ENCODE assay signal across 18 cellular contexts in the genomic region with DNA sequence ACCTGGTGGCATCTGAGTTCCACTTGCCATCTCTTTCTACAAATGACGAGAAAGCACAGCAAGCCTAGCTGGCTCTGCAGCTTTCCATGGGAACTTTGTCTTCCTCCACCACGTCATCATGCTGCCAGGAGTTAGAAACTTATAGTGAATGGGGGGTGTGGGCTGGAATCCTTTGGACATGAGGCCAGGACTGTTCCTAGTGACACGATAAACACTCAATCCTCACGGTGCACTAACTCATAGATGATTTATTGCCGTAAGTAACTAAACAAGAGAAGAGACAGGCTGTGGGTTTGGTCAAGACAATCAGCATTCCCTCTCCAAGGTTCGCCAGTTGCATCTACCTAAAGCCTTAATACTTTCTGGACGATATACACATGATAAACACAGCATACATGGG. TPM values are rescaled to one million over a fixed set of nuclear protein-coding genes. Genes with fewer than 3 reads are reported as not detected.
DNase-seq lines count a peak whose midpoint lies in the region; ATAC-seq and TF ChIP-seq lines count a peak whose summit lies in the region.
"Had no signal": no experiment of that assay in that cellular context is flagged by ENCODE, and none has a peak within 500 bp of the region (broad histone marks: within the 10 kb centered on the region; RNA-seq: fewer than 3 reads in every experiment).

No MANE protein-coding gene starts in this region.

- CTCF ChIA-PET in activated CD8-positive, alpha-beta memory T cell treated with anti-CD3 and anti-CD28 coated beads, Interleukin-2, amount 10 ng/mL, durations not matched to agents 7 days and 5 days (lab: Charles Lee) = interaction anchor here (0.6 to 12.3 kb wide), 4 partner anchors 21 to 50 kb away, joined by 3 to 134 read pairs (median 4); partner anchors contain the start of gene OXNAD1

- H3K36me3 ChIP-seq in smooth muscle cell (ENCODE audit: low read depth) (no peaks in the 10 kb centered on the region), endodermal cell (ENCODE audit: control insufficient read depth, insufficient read depth, low read length) (peaks cover 33% of the 10 kb centered on the region)
- H3K36me3 ChIP-seq: BE2C had no signal

- no peak overlapping the region for H3K4me3 Mint-ChIP-seq in activated CD8-positive, alpha-beta memory T cell treated with anti-CD3 and anti-CD28 coated beads, Interleukin-2, amount 10 ng/mL, durations not matched to agents 7 days and 5 days
- no peak overlapping the region for H3K4me3 Mint-ChIP-seq in HFFc6
- H3K4me3 Mint-ChIP-seq in activated naive CD8-positive, alpha-beta T cell treated with anti-CD3 and anti-CD28 coated beads for 36 hours = no peak overlapping the region
- no peak overlapping the region for H3K4me3 Mint-ChIP-seq in endodermal cell
- H3K4me3 Mint-ChIP-seq: memory B cell had no signal

- peaks cover 73% of the 10 kb centered on the region for H3K36me3 Mint-ChIP-seq in activated CD8-positive, alpha-beta memory T cell treated with anti-CD3 and anti-CD28 coated beads, Interleukin-2, amount 10 ng/mL, durations not matched to agents 7 days and 5 days
- peaks cover 26% of the 10 kb centered on the region; the same call in 1 of the 2 replicates for H3K36me3 Mint-ChIP-seq in HFFc6 (ENCODE audit: low read depth)
- peaks cover 89% of the 10 kb centered on the region for H3K36me3 Mint-ChIP-seq in activated naive CD8-positive, alpha-beta T cell treated with anti-CD3 and anti-CD28 coated beads for 36 hours
- peaks cover 16% of the 10 kb centered on the region for H3K36me3 Mint-ChIP-seq in endodermal cell (ENCODE audit: low read depth)

- ATAC-seq in activated CD8-positive, alpha-beta memory T cell treated with anti-CD3 and anti-CD28 coated beads, Interleukin-2, amount 10 ng/mL, durations not matched to agents 7 days and 5 days = no peak
- ATAC-seq in GM19452 (IDR thresholded peaks at IDR 0.05; ENCODE audit: unreplicated experiment) = no peak
- ATAC-seq: heart right ventricle had no signal

- no peaks in the 10 kb centered on the region for H4K20me1 ChIP-seq in smooth muscle cell (ENCODE audit: low read depth)

- H3K9me3 Mint-ChIP-seq in activated CD8-positive, alpha-beta memory T cell treated with anti-CD3 and anti-CD28 coated beads, Interleukin-2, amount 10 ng/mL, durations not matched to agents 7 days and 5 days (ENCODE audit: low read depth) = no peaks in the 10 kb centered on the region
- H3K9me3 Mint-ChIP-seq in HFFc6 = no peaks in the 10 kb centered on the region
- no peaks in the 10 kb centered on the region for H3K9me3 Mint-ChIP-seq in activated naive CD8-positive, alpha-beta T cell treated with anti-CD3 and anti-CD28 coated beads for 36 hours
- no peaks in the 10 kb centered on the region for H3K9me3 Mint-ChIP-seq in endodermal cell
- H3K9me3 Mint-ChIP-seq: memory B cell had no signal

- H2AFZ ChIP-seq in smooth muscle cell (ENCODE audit: low read depth) = no peak overlapping the region
- H2AFZ ChIP-seq: PC-9 had no signal

- peak overlapping the region; percentile 67 for H3K27ac Mint-ChIP-seq in activated CD8-positive, alpha-beta memory T cell treated with anti-CD3 and anti-CD28 coated beads, Interleukin-2, amount 10 ng/mL, durations not matched to agents 7 days and 5 days
- 0 out of 2 replicates have a peak overlapping the region, but pooled peaks have one; percentile 20 for H3K27ac Mint-ChIP-seq in HFFc6
- peak overlapping the region; percentile 97 for H3K27ac Mint-ChIP-seq in activated naive CD8-positive, alpha-beta T cell treated with anti-CD3 and anti-CD28 coated beads for 36 hours
- H3K27ac Mint-ChIP-seq in endodermal cell = no peak overlapping the region
- H3K27ac Mint-ChIP-seq: memory B cell had no signal

- H3K9ac ChIP-seq in smooth muscle cell (ENCODE audit: low read depth) = no peak overlapping the region
- no peak overlapping the region for H3K9ac ChIP-seq in endodermal cell (ENCODE audit: extremely low read depth, low read length, poor library complexity, severe bottlenecking)
- H3K9ac ChIP-seq: KMS-11 had no signal

- H3K79me2 ChIP-seq in smooth muscle cell (ENCODE audit: low read depth) = no peaks in the 10 kb centered on the region

- no peak for TF ChIP-seq CTCF in HFFc6 (IDR thresholded peaks at IDR 0.05)
- TF ChIP-seq CTCF in smooth muscle cell (IDR thresholded peaks at IDR 0.05; ENCODE audit: borderline replicate concordance, insufficient read depth, poor library complexity, severe bottlenecking) = no peak
- TF ChIP-seq CTCF in endodermal cell (conservative IDR thresholded peaks at IDR 0.05) = no peak

- WGBS in smooth muscle cell (ENCODE audit: low lambda C conversion rate) = 85% methylated on average over 7 of the region's 7 CpGs
- WGBS in endodermal cell (ENCODE audit: insufficient coverage in 1 of 2, insufficient read length in 1 of 2), 2 experiments = 94 to 97% methylated on average over 4 to 7 of the region's 7 CpGs

- H3K4me2 ChIP-seq in smooth muscle cell = no peak overlapping the region
- H3K4me2 ChIP-seq: KMS-11, PC-9 had no signal

- H3K27me3 Mint-ChIP-seq in activated CD8-positive, alpha-beta memory T cell treated with anti-CD3 and anti-CD28 coated beads, Interleukin-2, amount 10 ng/mL, durations not matched to agents 7 days and 5 days = no peaks in the 10 kb centered on the region
- no peaks in the 10 kb centered on the region; the same call in 1 of the 2 replicates for H3K27me3 Mint-ChIP-seq in HFFc6 (ENCODE audit: insufficient read depth)
- H3K27me3 Mint-ChIP-seq in activated naive CD8-positive, alpha-beta T cell treated with anti-CD3 and anti-CD28 coated beads for 36 hours = no peaks in the 10 kb centered on the region
- peaks cover 2% of the 10 kb centered on the region for H3K27me3 Mint-ChIP-seq in endodermal cell (ENCODE audit: insufficient read depth)
- H3K27me3 Mint-ChIP-seq: memory B cell had no signal

- H3K27me3 ChIP-seq in smooth muscle cell (ENCODE audit: low read depth) (no peaks in the 10 kb centered on the region), endodermal cell (ENCODE audit: control insufficient read depth, insufficient read depth, low read length, poor library complexity, severe bottlenecking) (no peaks in the 10 kb centered on the region)
- H3K27me3 ChIP-seq: BE2C, heart right ventricle, suprapubic skin had no signal

- no peaks in the 10 kb centered on the region for H3F3A ChIP-seq in smooth muscle cell (ENCODE audit: low read depth)

- H3K27ac ChIP-seq in smooth muscle cell (ENCODE audit: low read depth) (peak overlapping the region; percentile 31), endodermal cell (ENCODE audit: low read depth, low read length) (no peak overlapping the region)
- H3K27ac ChIP-seq: epithelial cell of prostate, heart right ventricle, KMS-11, PC-9, suprapubic skin had no signal

- no peak for DNase-seq in activated CD8-positive, alpha-beta memory T cell treated with anti-CD3 and anti-CD28 coated beads, Interleukin-2, amount 10 ng/mL, durations not matched to agents 7 days and 5 days
- DNase-seq in activated CD8-positive, alpha-beta memory T cell treated with anti-CD3 and anti-CD28 coated beads for 24 hours = no peak
- DNase-seq in HFFc6 = no peak
- DNase-seq in activated naive CD8-positive, alpha-beta T cell treated with anti-CD3 and anti-CD28 coated beads for 36 hours = no peak
- no peak for DNase-seq in smooth muscle cell (lab: John Stamatoyannopoulos, UW; ENCODE audit: unreplicated experiment)
- DNase-seq in HuH-7 (ENCODE audit: low spot score) = no peak
- no peak for DNase-seq in endodermal cell
- DNase-seq: BE2C, heart right ventricle, NCI-H1436, PC-9, SHP77, SW 1271 had no signal

- H3K9me3 ChIP-seq in smooth muscle cell (replicated peaks; ENCODE audit: low read depth) = no peaks in the 10 kb centered on the region
- no peaks in the 10 kb centered on the region for H3K9me3 ChIP-seq in endodermal cell (ENCODE audit: control insufficient read depth, low read length)
- H3K9me3 ChIP-seq: BE2C, heart right ventricle, suprapubic skin had no signal

- peaks cover 90% of the 10 kb centered on the region for H3K4me1 Mint-ChIP-seq in activated CD8-positive, alpha-beta memory T cell treated with anti-CD3 and anti-CD28 coated beads, Interleukin-2, amount 10 ng/mL, durations not matched to agents 7 days and 5 days
- H3K4me1 Mint-ChIP-seq in HFFc6 (ENCODE audit: low read depth) = no peaks in the 10 kb centered on the region
- peaks cover 88% of the 10 kb centered on the region for H3K4me1 Mint-ChIP-seq in activated naive CD8-positive, alpha-beta T cell treated with anti-CD3 and anti-CD28 coated beads for 36 hours
- H3K4me1 Mint-ChIP-seq in endodermal cell = no peaks in the 10 kb centered on the region

- H3K4me1 ChIP-seq in smooth muscle cell (ENCODE audit: low read depth) (no peaks in the 10 kb centered on the region), endodermal cell (ENCODE audit: control insufficient read depth, insufficient read depth, low read length) (no peaks in the 10 kb centered on the region)
- H3K4me1 ChIP-seq: BE2C had no signal

- no peak overlapping the region for H3K4me3 ChIP-seq in smooth muscle cell
- no peak overlapping the region for H3K4me3 ChIP-seq in endodermal cell (ENCODE audit: low read length)
- H3K4me3 ChIP-seq: heart right ventricle, PC-9, suprapubic skin had no signal

RNA-seq across cellular contexts. Expression of gene OXNAD1, which starts 50.6 kb away (rescaled TPM):
- 10 to 100 TPM; 44.9 to 47.4 TPM for total RNA-seq in activated CD8-positive, alpha-beta memory T cell treated with anti-CD3 and anti-CD28 coated beads, Interleukin-2, amount 10 ng/mL, durations not matched to agents 7 days and 5 days
- 1 to 10 TPM; 6.4 to 8.7 (median 8.1) TPM for total RNA-seq in HFFc6 (2021; fragmentation: NEBNext Ultra II Directional; extraction: Animal tissue kit (Norgen Biotek cat#: 25700))
- 10 to 100 TPM; 37.9 to 41.8 TPM for total RNA-seq in activated naive CD8-positive, alpha-beta T cell treated with anti-CD3 and anti-CD28 coated beads for 36 hours
- total RNA-seq in smooth muscle cell = 13.3 and 15.7 TPM in 2 replicates
- polyA plus RNA-seq in smooth muscle cell = 9.2 and 12.4 TPM in 2 replicates
- total RNA-seq in endodermal cell = 10 to 100 TPM; 16.1 to 22.4 TPM
- 13.1 TPM for polyA plus RNA-seq in endodermal cell (2013, experiment 1 of 2)
- 14.6 TPM for polyA plus RNA-seq in endodermal cell (2013, experiment 2 of 2)

RNA-seq across cellular contexts. Expression of gene DPH3, which starts 50.9 kb away (rescaled TPM):
- 10 to 100 TPM; 13.9 to 23.8 TPM for total RNA-seq in activated CD8-positive, alpha-beta memory T cell treated with anti-CD3 and anti-CD28 coated beads, Interleukin-2, amount 10 ng/mL, durations not matched to agents 7 days and 5 days
- 10 to 100 TPM; 35.5 to 49.8 (median 44.3) TPM for total RNA-seq in HFFc6 (2021; fragmentation: NEBNext Ultra II Directional; extraction: Animal tissue kit (Norgen Biotek cat#: 25700))
- 10 to 100 TPM; 28.2 to 28.7 TPM for total RNA-seq in activated naive CD8-positive, alpha-beta T cell treated with anti-CD3 and anti-CD28 coated beads for 36 hours
- total RNA-seq in smooth muscle cell (42.9 and 44.7 TPM in 2 replicates), endodermal cell (10 to 100 TPM; 34.5 to 36.4 TPM)
- polyA plus RNA-seq in smooth muscle cell = 69.5 and 78.8 TPM in 2 replicates
- polyA plus RNA-seq in endodermal cell (2013, experiment 1 of 2) = 35.0 TPM
- 35.4 TPM for polyA plus RNA-seq in endodermal cell (2013, experiment 2 of 2)
